ENCODE assay signal across 1 cellular context in the genomic region with DNA sequence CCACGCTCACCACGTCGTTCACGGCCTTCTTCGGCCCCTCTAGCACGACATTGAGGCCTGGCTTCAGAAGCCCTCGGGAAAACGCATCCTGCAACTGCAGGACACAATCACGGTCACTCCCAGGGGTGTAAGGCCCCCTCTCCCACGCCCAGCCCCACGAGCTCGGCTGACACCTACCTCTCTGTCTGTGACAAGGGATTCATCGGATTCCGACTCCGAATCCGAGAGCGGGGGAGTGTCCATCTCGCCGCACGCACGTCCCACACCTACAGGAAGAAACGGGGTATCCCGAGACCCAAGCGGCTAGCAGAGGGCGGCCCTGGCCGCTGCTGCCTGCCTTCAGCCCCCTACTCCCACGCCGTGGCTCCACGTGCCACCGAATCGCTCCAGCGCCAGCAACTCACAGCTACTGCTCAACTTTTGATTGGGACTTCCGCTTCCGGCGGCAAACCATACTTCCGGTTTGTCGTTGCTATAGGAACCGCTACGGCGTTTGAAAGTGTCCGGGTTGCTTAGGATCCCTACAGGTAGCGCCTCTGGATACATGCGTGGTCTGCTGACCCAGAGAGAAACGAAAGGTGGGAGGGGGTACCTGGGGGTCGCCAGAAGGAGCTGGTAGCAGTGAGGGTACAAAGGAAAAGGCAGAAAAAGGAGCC.
TF ChIP-seq lines count a peak whose summit lies in the region.

TSS of gene CFAP57 (plus strand) at position 455 of the 656 bp plus-strand sequence. CDS start 424 bp downstream, outside the sequence.
A gene with protein sequence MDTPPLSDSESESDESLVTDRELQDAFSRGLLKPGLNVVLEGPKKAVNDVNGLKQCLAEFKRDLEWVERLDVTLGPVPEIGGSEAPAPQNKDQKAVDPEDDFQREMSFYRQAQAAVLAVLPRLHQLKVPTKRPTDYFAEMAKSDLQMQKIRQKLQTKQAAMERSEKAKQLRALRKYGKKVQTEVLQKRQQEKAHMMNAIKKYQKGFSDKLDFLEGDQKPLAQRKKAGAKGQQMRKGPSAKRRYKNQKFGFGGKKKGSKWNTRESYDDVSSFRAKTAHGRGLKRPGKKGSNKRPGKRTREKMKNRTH (minus strand): TSS at position 415 of the 656 bp plus-strand sequence. CDS start 172 bp downstream, at position 243.

TF ChIP-seq in HepG2, 621 proteins besides CTCF, POLR2A, EP300 and RAD21 (continued from another document and continues in another):
- 0 out of 2 replicates have a peak, but pooled peaks have one; percentile 33 for TF ChIP-seq SAFB2 (CRISPR knock-in tag; IDR thresholded peaks at IDR 0.05; ENCODE audit: borderline replicate concordance, low read depth)
- no peak for TF ChIP-seq ZNF382 (CRISPR knock-in tag; IDR thresholded peaks at IDR 0.05; ENCODE audit: borderline replicate concordance)
- peak; percentile 78; the same call in 1 of the 2 replicates for TF ChIP-seq ZNF704 (CRISPR knock-in tag; IDR thresholded peaks at IDR 0.05; ENCODE audit: borderline replicate concordance)
- no peak for TF ChIP-seq ZC3H13 (CRISPR knock-in tag; IDR thresholded peaks at IDR 0.05)
- TF ChIP-seq ZNF589 (CRISPR knock-in tag; conservative IDR thresholded peaks at IDR 0.05) = no peak
- no peak for TF ChIP-seq ZNF251 (CRISPR knock-in tag; IDR thresholded peaks at IDR 0.05)
- no peak for TF ChIP-seq YY1 (IDR thresholded peaks at IDR 0.05; ENCODE audit: insufficient read depth, insufficient replicate concordance, low read depth, low read length)
- TF ChIP-seq PCBP2 (optimal IDR thresholded peaks at IDR 0.05; ENCODE audit: low read depth, low read length, poor library complexity, severe bottlenecking) = no peak
- TF ChIP-seq ETV6 (CRISPR knock-in tag; conservative IDR thresholded peaks at IDR 0.05) = peak; percentile 64; the same call in 1 of the 2 replicates
- TF ChIP-seq, protein P1, sequence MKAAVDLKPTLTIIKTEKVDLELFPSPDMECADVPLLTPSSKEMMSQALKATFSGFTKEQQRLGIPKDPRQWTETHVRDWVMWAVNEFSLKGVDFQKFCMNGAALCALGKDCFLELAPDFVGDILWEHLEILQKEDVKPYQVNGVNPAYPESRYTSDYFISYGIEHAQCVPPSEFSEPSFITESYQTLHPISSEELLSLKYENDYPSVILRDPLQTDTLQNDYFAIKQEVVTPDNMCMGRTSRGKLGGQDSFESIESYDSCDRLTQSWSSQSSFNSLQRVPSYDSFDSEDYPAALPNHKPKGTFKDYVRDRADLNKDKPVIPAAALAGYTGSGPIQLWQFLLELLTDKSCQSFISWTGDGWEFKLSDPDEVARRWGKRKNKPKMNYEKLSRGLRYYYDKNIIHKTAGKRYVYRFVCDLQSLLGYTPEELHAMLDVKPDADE (CRISPR knock-in tag; IDR thresholded peaks at IDR 0.05) = no peak
- no peak for TF ChIP-seq ZNF670 (CRISPR knock-in tag; IDR thresholded peaks at IDR 0.05; ENCODE audit: borderline replicate concordance)
- no peak for TF ChIP-seq ZNF570 (CRISPR knock-in tag; IDR thresholded peaks at IDR 0.05; ENCODE audit: borderline replicate concordance)
- no peak for TF ChIP-seq AGO2 (optimal IDR thresholded peaks at IDR 0.05; ENCODE audit: low read depth, low read length)
- no peak for TF ChIP-seq ZNF775 (CRISPR knock-in tag; IDR thresholded peaks at IDR 0.05; ENCODE audit: borderline replicate concordance)
- TF ChIP-seq NPAS2 (CRISPR knock-in tag; IDR thresholded peaks at IDR 0.05; ENCODE audit: borderline replicate concordance) = no peak
- no peak for TF ChIP-seq NFIB (CRISPR knock-in tag; IDR thresholded peaks at IDR 0.05; ENCODE audit: borderline replicate concordance)
- TF ChIP-seq CHD4 (IDR thresholded peaks at IDR 0.05; ENCODE audit: borderline replicate concordance, low read length) = no peak
- TF ChIP-seq FOXM1 (CRISPR knock-in tag; IDR thresholded peaks at IDR 0.05) = 0 out of 2 replicates have a peak, but pooled peaks have one; percentile 59
- TF ChIP-seq MIXL1 (CRISPR knock-in tag; IDR thresholded peaks at IDR 0.05) = peak; percentile 45; the same call in 1 of the 2 replicates
- TF ChIP-seq HHEX (CRISPR knock-in tag; IDR thresholded peaks at IDR 0.05) = no peak
- no peak for TF ChIP-seq ZNF407 (CRISPR knock-in tag; IDR thresholded peaks at IDR 0.05; ENCODE audit: not compliant biosample characterization)
- peak; percentile 73; the same call in 1 of the 2 replicates for TF ChIP-seq ATF7-NPFF (CRISPR knock-in tag; IDR thresholded peaks at IDR 0.05; ENCODE audit: low read depth)
- no peak for TF ChIP-seq MLLT10 (CRISPR knock-in tag; IDR thresholded peaks at IDR 0.05)
- TF ChIP-seq, protein P2, sequence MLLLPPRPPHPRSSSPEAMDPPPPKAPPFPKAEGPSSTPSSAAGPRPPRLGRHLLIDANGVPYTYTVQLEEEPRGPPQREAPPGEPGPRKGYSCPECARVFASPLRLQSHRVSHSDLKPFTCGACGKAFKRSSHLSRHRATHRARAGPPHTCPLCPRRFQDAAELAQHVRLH (CRISPR knock-in tag; IDR thresholded peaks at IDR 0.05; ENCODE audit: borderline replicate concordance, low read depth) = no peak
- no peak for TF ChIP-seq ZNF180 (CRISPR knock-in tag; IDR thresholded peaks at IDR 0.05; ENCODE audit: borderline replicate concordance, low read depth)
- peak; percentile 50; the same call in 1 of the 2 replicates for TF ChIP-seq KDM2A (CRISPR knock-in tag; IDR thresholded peaks at IDR 0.05; ENCODE audit: borderline replicate concordance, low read depth)
- no peak for TF ChIP-seq SRY (CRISPR knock-in tag; IDR thresholded peaks at IDR 0.05)
- TF ChIP-seq ZNF660 (CRISPR knock-in tag; IDR thresholded peaks at IDR 0.05; ENCODE audit: borderline replicate concordance, low read depth) = no peak
- TF ChIP-seq TBX2 (CRISPR knock-in tag; IDR thresholded peaks at IDR 0.05; ENCODE audit: borderline replicate concordance) = no peak
- TF ChIP-seq ZSCAN12 (CRISPR knock-in tag; IDR thresholded peaks at IDR 0.05) = no peak
- TF ChIP-seq ZIK1 (CRISPR knock-in tag; IDR thresholded peaks at IDR 0.05; ENCODE audit: borderline replicate concordance, low read depth) = no peak
- TF ChIP-seq ZNF547 (CRISPR knock-in tag; IDR thresholded peaks at IDR 0.05) = no peak
- TF ChIP-seq MAZ (IDR thresholded peaks at IDR 0.05; ENCODE audit: borderline replicate concordance, low read depth, low read length) = peak; percentile 44; the same call in 1 of the 2 replicates
- no peak for TF ChIP-seq MAZ (CRISPR knock-in tag; IDR thresholded peaks at IDR 0.05; ENCODE audit: low read depth)
- TF ChIP-seq ZBTB43 (CRISPR knock-in tag; conservative IDR thresholded peaks at IDR 0.05) = no peak
- TF ChIP-seq, protein P3, sequence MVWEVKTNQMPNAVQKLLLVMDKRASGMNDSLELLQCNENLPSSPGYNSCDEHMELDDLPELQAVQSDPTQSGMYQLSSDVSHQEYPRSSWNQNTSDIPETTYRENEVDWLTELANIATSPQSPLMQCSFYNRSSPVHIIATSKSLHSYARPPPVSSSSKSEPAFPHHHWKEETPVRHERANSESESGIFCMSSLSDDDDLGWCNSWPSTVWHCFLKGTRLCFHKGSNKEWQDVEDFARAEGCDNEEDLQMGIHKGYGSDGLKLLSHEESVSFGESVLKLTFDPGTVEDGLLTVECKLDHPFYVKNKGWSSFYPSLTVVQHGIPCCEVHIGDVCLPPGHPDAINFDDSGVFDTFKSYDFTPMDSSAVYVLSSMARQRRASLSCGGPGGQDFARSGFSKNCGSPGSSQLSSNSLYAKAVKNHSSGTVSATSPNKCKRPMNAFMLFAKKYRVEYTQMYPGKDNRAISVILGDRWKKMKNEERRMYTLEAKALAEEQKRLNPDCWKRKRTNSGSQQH (CRISPR knock-in tag; IDR thresholded peaks at IDR 0.05; ENCODE audit: low read depth) = no peak
- TF ChIP-seq DBP (CRISPR knock-in tag; IDR thresholded peaks at IDR 0.05; ENCODE audit: not compliant biosample characterization) = no peak
- no peak; the same call in 1 of the 2 replicates for TF ChIP-seq CENPT (CRISPR knock-in tag; IDR thresholded peaks at IDR 0.05; ENCODE audit: low read depth)
- no peak for TF ChIP-seq SNRNP70 (IDR thresholded peaks at IDR 0.05; ENCODE audit: low read depth, low read length)
- TF ChIP-seq NFRKB (IDR thresholded peaks at IDR 0.05) = no peak
- TF ChIP-seq, protein P4, sequence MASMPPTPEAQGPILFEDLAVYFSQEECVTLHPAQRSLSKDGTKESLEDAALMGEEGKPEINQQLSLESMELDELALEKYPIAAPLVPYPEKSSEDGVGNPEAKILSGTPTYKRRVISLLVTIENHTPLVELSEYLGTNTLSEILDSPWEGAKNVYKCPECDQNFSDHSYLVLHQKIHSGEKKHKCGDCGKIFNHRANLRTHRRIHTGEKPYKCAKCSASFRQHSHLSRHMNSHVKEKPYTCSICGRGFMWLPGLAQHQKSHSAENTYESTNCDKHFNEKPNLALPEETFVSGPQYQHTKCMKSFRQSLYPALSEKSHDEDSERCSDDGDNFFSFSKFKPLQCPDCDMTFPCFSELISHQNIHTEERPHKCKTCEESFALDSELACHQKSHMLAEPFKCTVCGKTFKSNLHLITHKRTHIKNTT (CRISPR knock-in tag; IDR thresholded peaks at IDR 0.05) = no peak
- no peak for TF ChIP-seq NCOA2 (CRISPR knock-in tag; IDR thresholded peaks at IDR 0.05)
- TF ChIP-seq ZNF678 (CRISPR knock-in tag; IDR thresholded peaks at IDR 0.05) = no peak
